ENCODE assay signal across 18 cellular contexts in the genomic region with DNA sequence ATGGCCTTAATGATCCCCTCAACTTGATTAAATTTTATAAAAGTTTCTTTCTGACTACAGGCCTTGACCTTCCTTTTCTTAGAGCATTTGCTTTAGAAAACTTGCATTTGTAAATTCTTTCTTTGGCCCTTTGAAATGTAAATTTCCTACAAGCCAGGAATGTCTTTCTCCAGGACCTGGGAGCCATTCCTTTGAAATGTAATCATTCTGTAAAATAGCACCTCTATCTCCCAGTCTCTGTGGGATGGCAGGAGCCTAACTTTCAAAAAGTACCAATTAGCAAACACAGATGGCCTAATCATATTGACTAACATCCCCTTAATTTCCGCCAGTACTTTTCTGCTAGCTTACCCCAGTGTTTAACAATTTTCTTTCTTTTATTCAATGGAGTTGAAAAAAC.
DNase-seq lines count a peak whose midpoint lies in the region; ATAC-seq, FAIRE-seq and TF ChIP-seq lines count a peak whose summit lies in the region.
"Had no signal": no experiment of that assay in that cellular context is flagged by ENCODE, and none has a peak within 500 bp of the region (broad histone marks: within the 10 kb centered on the region; RNA-seq: fewer than 3 reads in every experiment).

No MANE protein-coding gene starts in this region.

- TF ChIP-seq CTCF in WTC11 (IDR thresholded peaks at IDR 0.05) (no peak), neural crest cell (conservative IDR thresholded peaks at IDR 0.05) (no peak)

- peak overlapping the region; percentile 86; the same call in 1 of the 2 replicates for H3K27ac Mint-ChIP-seq in WTC11
- peak overlapping the region; percentile 81 for H3K27ac Mint-ChIP-seq in neural crest cell (ENCODE audit: unreplicated experiment)
- H3K27ac Mint-ChIP-seq: CD8-positive, alpha-beta memory T cell had no signal

- CTCF ChIA-PET in WTC11 (lab: Charles Lee): no interaction called here

- H3K27me3 Mint-ChIP-seq in WTC11 (ENCODE audit: low read depth): peaks cover 46% of the 10 kb centered on the region
- no peaks in the 10 kb centered on the region for H3K27me3 Mint-ChIP-seq in neural crest cell (ENCODE audit: low read depth)
- H3K27me3 Mint-ChIP-seq: CD8-positive, alpha-beta memory T cell had no signal

- DNase-seq in WTC11 (ENCODE audit: low spot score) (no peak), iPS DF 4.7 (ENCODE audit: extremely low read depth, low spot score) (peak; percentile 71), neural crest cell (ENCODE audit: low read depth, low spot score) (no peak)
- DNase-seq: 8988T; CD8-positive, alpha-beta memory T cell; DND-41; NCI-H1436 treated with DMSO at 0.1 percent for 48 hours; NCI-H2081 treated with DMSO at 0.1 percent for 48 hours; NCI-H2227 treated with DMSO at 0.1 percent for 48 hours; NCI-H69; NK-92 treated with Interleukin-12 subunit alpha and Interleukin-12 subunit beta, amount 100 ng/mL, for 24 hours; PC-3 had no signal

- peak; percentile 98 for FAIRE-seq in G401.6 (lab: Jason Lieb, UNC)
- FAIRE-seq: H54 had no signal

- H3K4me3 Mint-ChIP-seq in WTC11 (peak overlapping the region; percentile 40), neural crest cell (peak overlapping the region; percentile 76)
- H3K4me3 Mint-ChIP-seq: CD8-positive, alpha-beta memory T cell had no signal

- POLR2A ChIA-PET in WTC11 (lab: Charles Lee): no interaction called here

- H3K36me3 Mint-ChIP-seq in WTC11 (no peaks in the 10 kb centered on the region), neural crest cell (ENCODE audit: low read depth) (no peaks in the 10 kb centered on the region)
- H3K36me3 Mint-ChIP-seq: CD8-positive, alpha-beta memory T cell had no signal

- ATAC-seq in WTC11 (peak; percentile 96), HG03378 (IDR thresholded peaks at IDR 0.05; ENCODE audit: unreplicated experiment) (no peak), GM21360 (IDR thresholded peaks at IDR 0.05; ENCODE audit: unreplicated experiment) (no peak), GM18861 (IDR thresholded peaks at IDR 0.05; ENCODE audit: unreplicated experiment) (no peak)
- ATAC-seq in activated CD4-positive, CD25-positive, alpha-beta regulatory T cell treated with anti-CD3 and anti-CD28 coated beads, Interleukin-2, amount 50 U/mL, for 24 hours: no peak
- ATAC-seq: PC-3 had no signal

- H3K4me1 Mint-ChIP-seq in WTC11: peaks cover 68% of the 10 kb centered on the region
- peaks cover 36% of the 10 kb centered on the region for H3K4me1 Mint-ChIP-seq in neural crest cell
- H3K4me1 Mint-ChIP-seq: CD8-positive, alpha-beta memory T cell had no signal

- H3K9me3 Mint-ChIP-seq in WTC11 (no peaks in the 10 kb centered on the region), neural crest cell (no peaks in the 10 kb centered on the region)

TF ChIP-seq in WTC11, 78 proteins besides CTCF, POLR2A, EP300 and RAD21:
- TF ChIP-seq ERG (CRISPR knock-in tag; IDR thresholded peaks at IDR 0.05): no peak
- peak; percentile 81; the same call in 1 of the 2 replicates for TF ChIP-seq TEAD1 (CRISPR knock-in tag; IDR thresholded peaks at IDR 0.05)
